Comparison of ENCODE assay signal across 8 cellular contexts in genomic region chr14:100374270-100374669, GRCh38. TPM values are rescaled to one million over a fixed set of nuclear protein-coding genes. Genes with fewer than 3 reads are reported as not detected.
DNase-seq lines count a peak whose midpoint lies in the region; ATAC-seq, FAIRE-seq and TF ChIP-seq lines count a peak whose summit lies in the region.

No MANE protein-coding gene starts in this region.

- H3K4me1 ChIP-seq in A673 (ENCODE audit: insufficient read depth, low read length, poor library complexity, severe bottlenecking) (peaks cover 5% of the 10 kb centered on the region), HUES48 (ENCODE audit: control insufficient read depth, insufficient read depth, low read length) (peaks cover 41% of the 10 kb centered on the region), K562 (replicated peaks in 1 of 2; ENCODE audit: control insufficient read depth in 2 of 2, insufficient read depth in 2 of 2, low read length in 2 of 2) (peaks cover 21 to 22% of the 10 kb centered on the region in 2 experiments; a peak in 4 of 5 replicates)

- 0 out of 2 replicates have a peak, but pooled peaks cover 3% of the 10 kb centered on the region for H4K20me1 ChIP-seq in K562 (replicated peaks; ENCODE audit: control insufficient read depth, insufficient read depth, low read length)

- no peak overlapping the region for H2AFZ ChIP-seq in K562 (ENCODE audit: low read depth, low read length)

- H3K36me3 ChIP-seq in A673 (ENCODE audit: insufficient read depth, low read length, poor library complexity, severe bottlenecking) (peaks cover 4% of the 10 kb centered on the region), HUES48 (ENCODE audit: control insufficient read depth, insufficient read depth, low read length) (peaks cover 25% of the 10 kb centered on the region), K562 (ENCODE audit: control insufficient read depth, insufficient read depth, low read length) (peaks cover 34% of the 10 kb centered on the region)

- H3K9me3 ChIP-seq in A673 (ENCODE audit: low read depth, low read length, poor library complexity, severe bottlenecking) (no peaks in the 10 kb centered on the region), HUES48 (ENCODE audit: control insufficient read depth, insufficient read depth, low read length) (no peaks in the 10 kb centered on the region), K562 (replicated peaks; ENCODE audit: control insufficient read depth, insufficient read depth, low read depth, low read length) (no peaks in the 10 kb centered on the region)

- ATAC-seq in K562, result no peak
- ATAC-seq in HG03280 (IDR thresholded peaks at IDR 0.05; ENCODE audit: unreplicated experiment), result no peak
- no peak for ATAC-seq in HG03108 (IDR thresholded peaks at IDR 0.05; ENCODE audit: unreplicated experiment)

- H3K9ac ChIP-seq in HUES48 (ENCODE audit: low read depth, low read length) (no peak overlapping the region), K562 (ENCODE audit: insufficient read depth in 1 of 2, low read depth in 2 of 2, low read length in 2 of 2) (peak overlapping the region; percentile 98 to 100; a peak in 3 of 4 replicates)

- FAIRE-seq in K562 (lab: Jason Lieb, UNC), result no peak

- CTCF ChIA-PET in A673 (lab: Charles Lee) (no interaction called here), K562 (lab: Yijun Ruan, JAX; ENCODE audit: low intra/inter-chr PET ratio) (no interaction called here)

- no peaks in the 10 kb centered on the region for H3K9me1 ChIP-seq in K562 (ENCODE audit: control insufficient read depth, insufficient read depth, low read length)

- TF ChIP-seq CTCF in A673 (conservative IDR thresholded peaks at IDR 0.05; ENCODE audit: low read depth, low read length) (no peak), K562 (IDR thresholded peaks at IDR 0.05 in 2 of 3, conservative IDR thresholded peaks at IDR 0.05 in 1 of 3; ENCODE audit: insufficient read depth in 2 of 3, low read depth in 1 of 3, low read length in 3 of 3) (no peak), mesothelial cell of epicardium (IDR thresholded peaks at IDR 0.05; ENCODE audit: unreplicated experiment) (no peak)

- H3K27ac ChIP-seq in A673 (ENCODE audit: low read depth, low read length, poor library complexity, severe bottlenecking) (no peak overlapping the region), HUES48 (ENCODE audit: low read depth, low read length) (no peak overlapping the region), K562 (ENCODE audit: extremely low read depth, low read depth, low read length) (peak overlapping the region; percentile 100)

- H3K27ac Mint-ChIP-seq in mesothelial cell of epicardium, result no peak overlapping the region

- WGBS in K562 (ENCODE audit: insufficient coverage, low coverage, missing lambda C conversion rate), result 0% methylated on average over 2 of the region's 2 CpGs

- no peaks in the 10 kb centered on the region for H3K27me3 ChIP-seq in A673 (replicated peaks; ENCODE audit: insufficient read depth, low read depth, low read length, poor library complexity)
- H3K27me3 ChIP-seq in HUES48 (ENCODE audit: control insufficient read depth, insufficient read depth, low read length), result no peaks in the 10 kb centered on the region
- no peaks in the 10 kb centered on the region for H3K27me3 ChIP-seq in K562 (ENCODE audit: control insufficient read depth in 2 of 2, insufficient read depth in 2 of 2, low read length in 2 of 2)

- in situ Hi-C loops in K562 (cut with MboI), result no loop called here

- POLR2A ChIA-PET in A673 (lab: Charles Lee; ENCODE audit: low non-redundant PET), result no interaction called here
- POLR2A ChIA-PET in K562 (lab: Yijun Ruan, JAX), result interaction anchor here (0.6 to 2.1 kb wide), 8 partner anchors 8 to 232 kb away, joined by 3 to 14 read pairs (median 6); no protein-coding TSS in a partner anchor

- H3K4me3 ChIP-seq in A673 (ENCODE audit: low read depth, low read length, poor library complexity, severe bottlenecking) (peak overlapping the region; percentile 99), HUES48 (ENCODE audit: low read depth, low read length) (peak overlapping the region; percentile 78), K562 (peak overlapping the region; percentile 81)

- TF ChIP-seq EP300 in K562 (IDR thresholded peaks at IDR 0.05; ENCODE audit: low read length), result no peak

- TF ChIP-seq RAD21 in K562 (CRISPR knock-in tag; conservative IDR thresholded peaks at IDR 0.05 in 1 of 2, IDR thresholded peaks at IDR 0.05 in 1 of 2), result no peak

- TF ChIP-seq POLR2A in K562 (conservative IDR thresholded peaks at IDR 0.05), result no peak

- H3K79me2 ChIP-seq in K562 (ENCODE audit: control insufficient read depth, insufficient read depth, low read length), result peaks cover 79% of the 10 kb centered on the region

- H3K4me2 ChIP-seq in K562 (ENCODE audit: insufficient read depth, low read length), result peak overlapping the region; percentile 97

- no peak for DNase-seq in A673 (ENCODE audit: low spot score)
- DNase-seq in K562 (ENCODE audit: extremely low read depth in 1 of 4, low spot score in 3 of 4), result no peak
- no peak for DNase-seq in mesothelial cell of epicardium (ENCODE audit: low spot score in 2 of 2, unreplicated experiment in 2 of 2)
- DNase-seq in HuH-7 (ENCODE audit: low spot score), result no peak
- DNase-seq in NCI-H187 (lab: John Stamatoyannopoulos, UW), result no peak

- H3K4me3 Mint-ChIP-seq in mesothelial cell of epicardium, result peak overlapping the region; percentile 90

- no peaks in the 10 kb centered on the region for H3K36me3 Mint-ChIP-seq in mesothelial cell of epicardium

- no peaks in the 10 kb centered on the region for H3K27me3 Mint-ChIP-seq in mesothelial cell of epicardium (ENCODE audit: low read depth)

- no peaks in the 10 kb centered on the region for H3K9me3 Mint-ChIP-seq in mesothelial cell of epicardium

- BruUV-seq in A673 (replicated peaks; lab: Mats Ljungman, UMichigan), result no TSS peak
- no TSS peak for BruUV-seq in K562 (replicated peaks; lab: Mats Ljungman, UMichigan)

- H3K4me1 Mint-ChIP-seq in mesothelial cell of epicardium, result peaks cover 44% of the 10 kb centered on the region

- intact Hi-C loops in A673 (cut with micrococcal nuclease; ENCODE audit: unreplicated experiment) (no loop called here), K562 (cut with micrococcal nuclease) (loop anchor here (1.0 to 10.0 kb wide), 2 partner anchors 24 to 389 kb away; no protein-coding TSS in a partner anchor)

TF ChIP-seq in K562, 482 proteins besides CTCF, POLR2A, EP300 and RAD21:
- TF ChIP-seq XRCC5 (IDR thresholded peaks at IDR 0.05; ENCODE audit: low read depth, low read length) (no peak), RBFOX2 (IDR thresholded peaks at IDR 0.05; ENCODE audit: low read depth, low read length) (0 out of 2 replicates have a peak, but pooled peaks have one; percentile 25)

RNA-seq across cellular contexts. Expression of gene WDR25, which starts 2.0 kb away (rescaled TPM):
- total RNA-seq in A673 (2021) (8.7 and 9.4 TPM in 2 replicates), K562 (2014; rRNA removed) (11.2 TPM in 2 replicates), K562 (2014; rRNA removed; fragmentation: Illumina TruSeq; extraction: Trizol) (4.1 and 4.2 TPM in 2 replicates), K562 (2015; rRNA removed; fragmentation: Illumina TruSeq; extraction: Trizol) (6.3 and 6.7 TPM in 2 replicates), K562 (2021) (8.0 and 8.4 TPM in 2 replicates), mesothelial cell of epicardium (12.7 to 13.8 TPM (median 12.9 TPM) in 3 replicates)
- 10.4 and 15.9 TPM in 2 replicates for total RNA-seq in K562 (2011; cell fraction: chromatin; rRNA removed; ENCODE audit: low replicate concordance)
- 11.0 and 11.7 TPM in 2 replicates for total RNA-seq in K562 (2011; cell fraction: nucleolus; rRNA removed)
- 8.4 and 11.8 TPM in 2 replicates for total RNA-seq in K562 (2011; cell fraction: nucleoplasm; rRNA removed)
- polyA plus RNA-seq in K562 (2011; rRNA removed) (6.3 and 7.0 TPM in 2 replicates), K562 (2014; fragmentation: Illumina TruSeq; extraction: Trizol) (7.6 and 7.7 TPM in 2 replicates), K562 (2014; fragmentation: Nextera tagmentation; extraction: Ambion mirVana) (1 to 10 TPM in 1 of 2 experiments, under 1 TPM in 1; 0.42 to 1.2 TPM), K562 (2014; rRNA removed) (7.8 and 8.9 TPM in 2 replicates)
- 8.2 and 14.0 TPM in 2 replicates for polyA plus RNA-seq in K562 (2011; cell fraction: cytosol; rRNA removed)
- polyA plus RNA-seq in K562 (2011; cell fraction: nucleus; rRNA removed), result 4.9 and 5.8 TPM in 2 replicates
- polyA plus RNA-seq in K562 (2012), result 5.4 and 13.7 TPM in 2 replicates
- 5.4 and 6.8 TPM in 2 replicates for polyA minus RNA-seq in K562 (2011; rRNA and poly(A)+ RNA removed)
- polyA minus RNA-seq in K562 (2011; cell fraction: cytosol; rRNA and poly(A)+ RNA removed), result 3.7 and 4.5 TPM in 2 replicates
- 7.9 and 11.1 TPM in 2 replicates for polyA minus RNA-seq in K562 (2011; cell fraction: nucleus; rRNA and poly(A)+ RNA removed)

RNA-seq across cellular contexts. Expression of gene SLC25A47, which starts 51.1 kb away (rescaled TPM):
- total RNA-seq in A673 (2021) (not detected in 2 replicates), K562 (2014; rRNA removed) (0.23 and 0.24 TPM in 2 replicates), K562 (2014; rRNA removed; fragmentation: Illumina TruSeq; extraction: Trizol) (not detected in 2 replicates), K562 (2015; rRNA removed; fragmentation: Illumina TruSeq; extraction: Trizol) (0.22 TPM in 1 of 2 replicates, not detected in the other), K562 (2021) (0.09 and 0.25 TPM in 2 replicates), mesothelial cell of epicardium (0.14 TPM in 1 of 3 replicates, not detected in the others)
- total RNA-seq in K562 (2011; cell fraction: chromatin; rRNA removed; ENCODE audit: low replicate concordance), result not detected in 2 replicates
- total RNA-seq in K562 (2011; cell fraction: nucleolus; rRNA removed), result not detected in 2 replicates
- total RNA-seq in K562 (2011; cell fraction: nucleoplasm; rRNA removed), result not detected in 2 replicates
- polyA plus RNA-seq in K562 (2011; rRNA removed) (not detected in 2 replicates), K562 (2014; fragmentation: Illumina TruSeq; extraction: Trizol) (not detected in 2 replicates), K562 (2014; fragmentation: Nextera tagmentation; extraction: Ambion mirVana) (not detected), K562 (2014; rRNA removed) (not detected in 2 replicates)
- not detected in 2 replicates for polyA plus RNA-seq in K562 (2011; cell fraction: cytosol; rRNA removed)
- not detected in 2 replicates for polyA plus RNA-seq in K562 (2011; cell fraction: nucleus; rRNA removed)
- 0.06 TPM in 1 of 2 replicates, not detected in the other for polyA plus RNA-seq in K562 (2012)
- not detected in 2 replicates for polyA minus RNA-seq in K562 (2011; rRNA and poly(A)+ RNA removed)
- polyA minus RNA-seq in K562 (2011; cell fraction: cytosol; rRNA and poly(A)+ RNA removed), result not detected in 2 replicates
- not detected in 2 replicates for polyA minus RNA-seq in K562 (2011; cell fraction: nucleus; rRNA and poly(A)+ RNA removed)
